26 cellular contexts compared by ENCODE assay signal in genomic region chr4:79223993-79224776, GRCh38.
"Had no signal": no experiment of that assay in that cellular context is flagged by ENCODE, and none has a peak within 500 bp of the region (broad histone marks: within the 10 kb centered on the region; RNA-seq: fewer than 3 reads in every experiment).

No MANE protein-coding gene starts in this region.

- H3K27me3 ChIP-seq: breast epithelium, Peyer's patch, SJCRH30 had no signal

- DNase-seq: activated CD4-positive, alpha-beta memory T cell treated with anti-CD3 and anti-CD28 coated beads, Interleukin-2, amount 10 ng/mL, durations not matched to agents 7 days and 5 days; activated CD4-positive, alpha-beta T cell treated with anti-CD3 and anti-CD28 coated beads, Interleukin-2, amount 10 ng/mL, durations not matched to agents 7 days and 5 days; activated CD4-positive, CD25-positive, alpha-beta regulatory T cell; activated effector memory CD4-positive, alpha-beta T cell treated with Interleukin-2 at 50 U/mL for 16 hours; activated naive CD4-positive, alpha-beta T cell; aorta; central memory CD4-positive, alpha-beta T cell; MV-4-11; NCI-H1105; NCI-H1436; NCI-H1694 treated with DMSO at 0.1 percent for 48 hours; NCI-H2081; NCI-H446; NCI-H524 treated with DMSO at 0.1 percent for 48 hours; NCI-H748 treated with DMSO at 0.1 percent for 48 hours; NK-92 treated with Interleukin-12 subunit alpha and Interleukin-12 subunit beta, amount 100 ng/mL, for 24 hours; Peyer's patch; Right ventricle myocardium superior; SJCRH30; SK-N-SH; T-helper 1 cell had no signal

- H3K9ac ChIP-seq: SK-N-SH had no signal

- H3K4me2 ChIP-seq: SK-N-SH had no signal

- H3K27ac Mint-ChIP-seq: activated CD4-positive, alpha-beta memory T cell treated with anti-CD3 and anti-CD28 coated beads, Interleukin-2, amount 10 ng/mL, durations not matched to agents 7 days and 5 days; activated CD4-positive, alpha-beta T cell treated with anti-CD3 and anti-CD28 coated beads, Interleukin-2, amount 10 ng/mL, durations not matched to agents 7 days and 5 days; activated naive CD4-positive, alpha-beta T cell treated with anti-CD3 and anti-CD28 coated beads, Interleukin-2, amount 50 U/mL, for 24 hours had no signal

- H3K9me3 ChIP-seq: breast epithelium, Peyer's patch, SK-N-SH had no signal

- H3K9me3 Mint-ChIP-seq: activated CD4-positive, alpha-beta memory T cell treated with anti-CD3 and anti-CD28 coated beads, Interleukin-2, amount 10 ng/mL, durations not matched to agents 7 days and 5 days; activated CD4-positive, alpha-beta T cell treated with anti-CD3 and anti-CD28 coated beads, Interleukin-2, amount 10 ng/mL, durations not matched to agents 7 days and 5 days; activated naive CD4-positive, alpha-beta T cell treated with anti-CD3 and anti-CD28 coated beads, Interleukin-2, amount 50 U/mL, for 24 hours had no signal

- H3K27me3 Mint-ChIP-seq: activated CD4-positive, alpha-beta memory T cell treated with anti-CD3 and anti-CD28 coated beads, Interleukin-2, amount 10 ng/mL, durations not matched to agents 7 days and 5 days; activated CD4-positive, alpha-beta T cell treated with anti-CD3 and anti-CD28 coated beads, Interleukin-2, amount 10 ng/mL, durations not matched to agents 7 days and 5 days had no signal

- H3K27ac ChIP-seq: breast epithelium, coronary artery, Peyer's patch, RWPE1, SJCRH30, VCaP had no signal

- H3K4me1 ChIP-seq: breast epithelium, Peyer's patch had no signal

- H3K36me3 ChIP-seq: breast epithelium, Peyer's patch, SJCRH30 had no signal

- H3K36me3 Mint-ChIP-seq: activated naive CD4-positive, alpha-beta T cell treated with anti-CD3 and anti-CD28 coated beads, Interleukin-2, amount 50 U/mL, for 24 hours had no signal

- H3K4me3 Mint-ChIP-seq: activated CD4-positive, alpha-beta memory T cell treated with anti-CD3 and anti-CD28 coated beads, Interleukin-2, amount 10 ng/mL, durations not matched to agents 7 days and 5 days; activated CD4-positive, alpha-beta T cell treated with anti-CD3 and anti-CD28 coated beads, Interleukin-2, amount 10 ng/mL, durations not matched to agents 7 days and 5 days; activated naive CD4-positive, alpha-beta T cell treated with anti-CD3 and anti-CD28 coated beads, Interleukin-2, amount 50 U/mL, for 24 hours had no signal

- H3K4me3 ChIP-seq: breast epithelium, coronary artery, Peyer's patch, SJCRH30 had no signal

- H3K4me1 Mint-ChIP-seq: activated CD4-positive, alpha-beta memory T cell treated with anti-CD3 and anti-CD28 coated beads, Interleukin-2, amount 10 ng/mL, durations not matched to agents 7 days and 5 days; activated CD4-positive, alpha-beta T cell treated with anti-CD3 and anti-CD28 coated beads, Interleukin-2, amount 10 ng/mL, durations not matched to agents 7 days and 5 days; activated naive CD4-positive, alpha-beta T cell treated with anti-CD3 and anti-CD28 coated beads, Interleukin-2, amount 50 U/mL, for 24 hours had no signal
